1 cellular context compared by ENCODE assay signal in the genomic region with DNA sequence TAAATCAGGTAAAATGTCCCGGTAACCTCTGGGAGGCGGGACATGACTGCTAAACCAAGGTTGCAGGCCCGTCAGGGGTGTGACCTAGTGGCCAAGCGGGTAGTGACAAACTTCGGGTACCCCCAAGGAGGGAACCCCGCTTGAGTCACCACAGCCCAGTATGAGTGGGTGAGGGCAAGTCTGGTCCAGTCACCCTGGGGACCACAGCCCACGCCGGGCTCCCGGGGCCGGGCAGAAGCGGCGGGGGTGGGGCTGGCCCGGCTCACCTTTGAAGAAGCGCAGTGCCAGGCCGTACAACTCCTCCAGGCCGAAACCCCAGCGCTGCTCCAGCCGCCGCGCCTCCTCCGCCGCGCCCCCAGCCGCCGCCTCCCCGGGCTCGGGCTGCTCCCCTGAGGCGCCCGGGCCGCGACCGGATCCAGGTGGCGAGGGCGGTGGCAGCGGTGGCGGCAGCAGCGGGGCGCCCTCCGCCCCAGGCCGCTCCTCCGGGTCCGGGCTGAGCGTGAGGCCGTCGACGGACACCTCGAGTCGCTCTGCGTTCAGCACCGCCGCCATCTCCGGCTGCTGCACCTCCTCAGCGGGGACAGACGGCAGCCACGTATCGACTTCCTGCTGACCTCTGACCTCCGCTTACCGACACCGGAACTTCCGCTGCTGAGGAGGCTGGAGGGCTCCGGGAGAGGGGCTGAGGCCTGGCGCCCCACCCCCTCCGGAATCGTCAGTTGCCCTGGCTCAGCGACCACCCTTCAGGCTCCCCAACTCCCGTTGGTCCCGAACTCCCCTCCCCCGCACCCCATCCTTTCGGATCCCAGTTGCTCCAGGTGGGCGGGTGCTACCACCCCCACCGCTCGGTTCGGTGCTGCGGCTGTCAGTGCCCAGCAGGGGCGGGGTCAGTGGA.
TF ChIP-seq lines count a peak whose summit lies in the region.

A gene (minus strand): TSS at position 618 of the 895 bp plus-strand sequence. CDS start 66 bp downstream, at position 552.

TF ChIP-seq in WTC11, 78 proteins besides CTCF, POLR2A, EP300 and RAD21 (continued from another document and continues in another):
- TF ChIP-seq, protein P1, sequence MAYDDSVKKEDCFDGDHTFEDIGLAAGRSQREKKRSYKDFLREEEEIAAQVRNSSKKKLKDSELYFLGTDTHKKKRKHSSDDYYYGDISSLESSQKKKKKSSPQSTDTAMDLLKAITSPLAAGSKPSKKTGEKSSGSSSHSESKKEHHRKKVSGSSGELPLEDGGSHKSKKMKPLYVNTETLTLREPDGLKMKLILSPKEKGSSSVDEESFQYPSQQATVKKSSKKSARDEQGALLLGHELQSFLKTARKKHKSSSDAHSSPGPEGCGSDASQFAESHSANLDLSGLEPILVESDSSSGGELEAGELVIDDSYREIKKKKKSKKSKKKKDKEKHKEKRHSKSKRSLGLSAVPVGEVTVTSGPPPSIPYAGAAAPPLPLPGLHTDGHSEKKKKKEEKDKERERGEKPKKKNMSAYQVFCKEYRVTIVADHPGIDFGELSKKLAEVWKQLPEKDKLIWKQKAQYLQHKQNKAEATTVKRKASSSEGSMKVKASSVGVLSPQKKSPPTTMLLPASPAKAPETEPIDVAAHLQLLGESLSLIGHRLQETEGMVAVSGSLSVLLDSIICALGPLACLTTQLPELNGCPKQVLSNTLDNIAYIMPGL (CRISPR knock-in tag; IDR thresholded peaks at IDR 0.05): peak; percentile 93; the same call in 1 of the 2 replicates
- TF ChIP-seq, protein P2, sequence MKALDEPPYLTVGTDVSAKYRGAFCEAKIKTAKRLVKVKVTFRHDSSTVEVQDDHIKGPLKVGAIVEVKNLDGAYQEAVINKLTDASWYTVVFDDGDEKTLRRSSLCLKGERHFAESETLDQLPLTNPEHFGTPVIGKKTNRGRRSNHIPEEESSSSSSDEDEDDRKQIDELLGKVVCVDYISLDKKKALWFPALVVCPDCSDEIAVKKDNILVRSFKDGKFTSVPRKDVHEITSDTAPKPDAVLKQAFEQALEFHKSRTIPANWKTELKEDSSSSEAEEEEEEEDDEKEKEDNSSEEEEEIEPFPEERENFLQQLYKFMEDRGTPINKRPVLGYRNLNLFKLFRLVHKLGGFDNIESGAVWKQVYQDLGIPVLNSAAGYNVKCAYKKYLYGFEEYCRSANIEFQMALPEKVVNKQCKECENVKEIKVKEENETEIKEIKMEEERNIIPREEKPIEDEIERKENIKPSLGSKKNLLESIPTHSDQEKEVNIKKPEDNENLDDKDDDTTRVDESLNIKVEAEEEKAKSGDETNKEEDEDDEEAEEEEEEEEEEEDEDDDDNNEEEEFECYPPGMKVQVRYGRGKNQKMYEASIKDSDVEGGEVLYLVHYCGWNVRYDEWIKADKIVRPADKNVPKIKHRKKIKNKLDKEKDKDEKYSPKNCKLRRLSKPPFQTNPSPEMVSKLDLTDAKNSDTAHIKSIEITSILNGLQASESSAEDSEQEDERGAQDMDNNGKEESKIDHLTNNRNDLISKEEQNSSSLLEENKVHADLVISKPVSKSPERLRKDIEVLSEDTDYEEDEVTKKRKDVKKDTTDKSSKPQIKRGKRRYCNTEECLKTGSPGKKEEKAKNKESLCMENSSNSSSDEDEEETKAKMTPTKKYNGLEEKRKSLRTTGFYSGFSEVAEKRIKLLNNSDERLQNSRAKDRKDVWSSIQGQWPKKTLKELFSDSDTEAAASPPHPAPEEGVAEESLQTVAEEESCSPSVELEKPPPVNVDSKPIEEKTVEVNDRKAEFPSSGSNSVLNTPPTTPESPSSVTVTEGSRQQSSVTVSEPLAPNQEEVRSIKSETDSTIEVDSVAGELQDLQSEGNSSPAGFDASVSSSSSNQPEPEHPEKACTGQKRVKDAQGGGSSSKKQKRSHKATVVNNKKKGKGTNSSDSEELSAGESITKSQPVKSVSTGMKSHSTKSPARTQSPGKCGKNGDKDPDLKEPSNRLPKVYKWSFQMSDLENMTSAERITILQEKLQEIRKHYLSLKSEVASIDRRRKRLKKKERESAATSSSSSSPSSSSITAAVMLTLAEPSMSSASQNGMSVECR (CRISPR knock-in tag; IDR thresholded peaks at IDR 0.05; ENCODE audit: borderline replicate concordance): peak; percentile 71; the same call in 1 of the 2 replicates
- TF ChIP-seq, protein P3, sequence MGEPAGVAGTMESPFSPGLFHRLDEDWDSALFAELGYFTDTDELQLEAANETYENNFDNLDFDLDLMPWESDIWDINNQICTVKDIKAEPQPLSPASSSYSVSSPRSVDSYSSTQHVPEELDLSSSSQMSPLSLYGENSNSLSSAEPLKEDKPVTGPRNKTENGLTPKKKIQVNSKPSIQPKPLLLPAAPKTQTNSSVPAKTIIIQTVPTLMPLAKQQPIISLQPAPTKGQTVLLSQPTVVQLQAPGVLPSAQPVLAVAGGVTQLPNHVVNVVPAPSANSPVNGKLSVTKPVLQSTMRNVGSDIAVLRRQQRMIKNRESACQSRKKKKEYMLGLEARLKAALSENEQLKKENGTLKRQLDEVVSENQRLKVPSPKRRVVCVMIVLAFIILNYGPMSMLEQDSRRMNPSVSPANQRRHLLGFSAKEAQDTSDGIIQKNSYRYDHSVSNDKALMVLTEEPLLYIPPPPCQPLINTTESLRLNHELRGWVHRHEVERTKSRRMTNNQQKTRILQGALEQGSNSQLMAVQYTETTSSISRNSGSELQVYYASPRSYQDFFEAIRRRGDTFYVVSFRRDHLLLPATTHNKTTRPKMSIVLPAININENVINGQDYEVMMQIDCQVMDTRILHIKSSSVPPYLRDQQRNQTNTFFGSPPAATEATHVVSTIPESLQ (CRISPR knock-in tag; IDR thresholded peaks at IDR 0.05): no peak
- TF ChIP-seq ZNF423 (CRISPR knock-in tag; IDR thresholded peaks at IDR 0.05) (no peak), TP53 (CRISPR knock-in tag; IDR thresholded peaks at IDR 0.05) (no peak), MXD4 (CRISPR knock-in tag; IDR thresholded peaks at IDR 0.05; ENCODE audit: borderline replicate concordance) (no peak), FOXJ3 (CRISPR knock-in tag; IDR thresholded peaks at IDR 0.05; ENCODE audit: borderline replicate concordance) (no peak), MYBL2 (CRISPR knock-in tag; IDR thresholded peaks at IDR 0.05) (0 out of 2 replicates have a peak, but pooled peaks have one; percentile 15), NR3C1 (CRISPR knock-in tag; conservative IDR thresholded peaks at IDR 0.05; ENCODE audit: low read depth) (no peak), FOXP1 (CRISPR knock-in tag; IDR thresholded peaks at IDR 0.05; ENCODE audit: borderline replicate concordance) (peak; percentile 71), CREB1 (CRISPR knock-in tag; IDR thresholded peaks at IDR 0.05) (peak; percentile 55; the same call in 1 of the 2 replicates), TEAD1 (CRISPR knock-in tag; IDR thresholded peaks at IDR 0.05) (0 out of 2 replicates have a peak, but pooled peaks have one; percentile 50), ZNF219 (CRISPR knock-in tag; IDR thresholded peaks at IDR 0.05; ENCODE audit: borderline replicate concordance) (no peak), ZNF396 (CRISPR knock-in tag; IDR thresholded peaks at IDR 0.05; ENCODE audit: borderline replicate concordance) (no peak)
- TF ChIP-seq, protein P4, sequence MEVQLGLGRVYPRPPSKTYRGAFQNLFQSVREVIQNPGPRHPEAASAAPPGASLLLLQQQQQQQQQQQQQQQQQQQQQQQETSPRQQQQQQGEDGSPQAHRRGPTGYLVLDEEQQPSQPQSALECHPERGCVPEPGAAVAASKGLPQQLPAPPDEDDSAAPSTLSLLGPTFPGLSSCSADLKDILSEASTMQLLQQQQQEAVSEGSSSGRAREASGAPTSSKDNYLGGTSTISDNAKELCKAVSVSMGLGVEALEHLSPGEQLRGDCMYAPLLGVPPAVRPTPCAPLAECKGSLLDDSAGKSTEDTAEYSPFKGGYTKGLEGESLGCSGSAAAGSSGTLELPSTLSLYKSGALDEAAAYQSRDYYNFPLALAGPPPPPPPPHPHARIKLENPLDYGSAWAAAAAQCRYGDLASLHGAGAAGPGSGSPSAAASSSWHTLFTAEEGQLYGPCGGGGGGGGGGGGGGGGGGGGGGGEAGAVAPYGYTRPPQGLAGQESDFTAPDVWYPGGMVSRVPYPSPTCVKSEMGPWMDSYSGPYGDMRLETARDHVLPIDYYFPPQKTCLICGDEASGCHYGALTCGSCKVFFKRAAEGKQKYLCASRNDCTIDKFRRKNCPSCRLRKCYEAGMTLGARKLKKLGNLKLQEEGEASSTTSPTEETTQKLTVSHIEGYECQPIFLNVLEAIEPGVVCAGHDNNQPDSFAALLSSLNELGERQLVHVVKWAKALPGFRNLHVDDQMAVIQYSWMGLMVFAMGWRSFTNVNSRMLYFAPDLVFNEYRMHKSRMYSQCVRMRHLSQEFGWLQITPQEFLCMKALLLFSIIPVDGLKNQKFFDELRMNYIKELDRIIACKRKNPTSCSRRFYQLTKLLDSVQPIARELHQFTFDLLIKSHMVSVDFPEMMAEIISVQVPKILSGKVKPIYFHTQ (CRISPR knock-in tag; IDR thresholded peaks at IDR 0.05): no peak
- TF ChIP-seq, protein P5, sequence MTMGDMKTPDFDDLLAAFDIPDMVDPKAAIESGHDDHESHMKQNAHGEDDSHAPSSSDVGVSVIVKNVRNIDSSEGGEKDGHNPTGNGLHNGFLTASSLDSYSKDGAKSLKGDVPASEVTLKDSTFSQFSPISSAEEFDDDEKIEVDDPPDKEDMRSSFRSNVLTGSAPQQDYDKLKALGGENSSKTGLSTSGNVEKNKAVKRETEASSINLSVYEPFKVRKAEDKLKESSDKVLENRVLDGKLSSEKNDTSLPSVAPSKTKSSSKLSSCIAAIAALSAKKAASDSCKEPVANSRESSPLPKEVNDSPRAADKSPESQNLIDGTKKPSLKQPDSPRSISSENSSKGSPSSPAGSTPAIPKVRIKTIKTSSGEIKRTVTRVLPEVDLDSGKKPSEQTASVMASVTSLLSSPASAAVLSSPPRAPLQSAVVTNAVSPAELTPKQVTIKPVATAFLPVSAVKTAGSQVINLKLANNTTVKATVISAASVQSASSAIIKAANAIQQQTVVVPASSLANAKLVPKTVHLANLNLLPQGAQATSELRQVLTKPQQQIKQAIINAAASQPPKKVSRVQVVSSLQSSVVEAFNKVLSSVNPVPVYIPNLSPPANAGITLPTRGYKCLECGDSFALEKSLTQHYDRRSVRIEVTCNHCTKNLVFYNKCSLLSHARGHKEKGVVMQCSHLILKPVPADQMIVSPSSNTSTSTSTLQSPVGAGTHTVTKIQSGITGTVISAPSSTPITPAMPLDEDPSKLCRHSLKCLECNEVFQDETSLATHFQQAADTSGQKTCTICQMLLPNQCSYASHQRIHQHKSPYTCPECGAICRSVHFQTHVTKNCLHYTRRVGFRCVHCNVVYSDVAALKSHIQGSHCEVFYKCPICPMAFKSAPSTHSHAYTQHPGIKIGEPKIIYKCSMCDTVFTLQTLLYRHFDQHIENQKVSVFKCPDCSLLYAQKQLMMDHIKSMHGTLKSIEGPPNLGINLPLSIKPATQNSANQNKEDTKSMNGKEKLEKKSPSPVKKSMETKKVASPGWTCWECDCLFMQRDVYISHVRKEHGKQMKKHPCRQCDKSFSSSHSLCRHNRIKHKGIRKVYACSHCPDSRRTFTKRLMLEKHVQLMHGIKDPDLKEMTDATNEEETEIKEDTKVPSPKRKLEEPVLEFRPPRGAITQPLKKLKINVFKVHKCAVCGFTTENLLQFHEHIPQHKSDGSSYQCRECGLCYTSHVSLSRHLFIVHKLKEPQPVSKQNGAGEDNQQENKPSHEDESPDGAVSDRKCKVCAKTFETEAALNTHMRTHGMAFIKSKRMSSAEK (CRISPR knock-in tag; IDR thresholded peaks at IDR 0.05; ENCODE audit: borderline replicate concordance): no peak
- TF ChIP-seq, protein P6, sequence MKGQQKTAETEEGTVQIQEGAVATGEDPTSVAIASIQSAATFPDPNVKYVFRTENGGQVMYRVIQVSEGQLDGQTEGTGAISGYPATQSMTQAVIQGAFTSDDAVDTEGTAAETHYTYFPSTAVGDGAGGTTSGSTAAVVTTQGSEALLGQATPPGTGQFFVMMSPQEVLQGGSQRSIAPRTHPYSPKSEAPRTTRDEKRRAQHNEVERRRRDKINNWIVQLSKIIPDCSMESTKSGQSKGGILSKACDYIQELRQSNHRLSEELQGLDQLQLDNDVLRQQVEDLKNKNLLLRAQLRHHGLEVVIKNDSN (CRISPR knock-in tag; IDR thresholded peaks at IDR 0.05): peak; percentile 34; the same call in 1 of the 2 replicates
- TF ChIP-seq, protein P7, sequence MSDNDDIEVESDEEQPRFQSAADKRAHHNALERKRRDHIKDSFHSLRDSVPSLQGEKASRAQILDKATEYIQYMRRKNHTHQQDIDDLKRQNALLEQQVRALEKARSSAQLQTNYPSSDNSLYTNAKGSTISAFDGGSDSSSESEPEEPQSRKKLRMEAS (CRISPR knock-in tag; IDR thresholded peaks at IDR 0.05): 0 out of 2 replicates have a peak, but pooled peaks have one; percentile 57
- TF ChIP-seq, protein P8, sequence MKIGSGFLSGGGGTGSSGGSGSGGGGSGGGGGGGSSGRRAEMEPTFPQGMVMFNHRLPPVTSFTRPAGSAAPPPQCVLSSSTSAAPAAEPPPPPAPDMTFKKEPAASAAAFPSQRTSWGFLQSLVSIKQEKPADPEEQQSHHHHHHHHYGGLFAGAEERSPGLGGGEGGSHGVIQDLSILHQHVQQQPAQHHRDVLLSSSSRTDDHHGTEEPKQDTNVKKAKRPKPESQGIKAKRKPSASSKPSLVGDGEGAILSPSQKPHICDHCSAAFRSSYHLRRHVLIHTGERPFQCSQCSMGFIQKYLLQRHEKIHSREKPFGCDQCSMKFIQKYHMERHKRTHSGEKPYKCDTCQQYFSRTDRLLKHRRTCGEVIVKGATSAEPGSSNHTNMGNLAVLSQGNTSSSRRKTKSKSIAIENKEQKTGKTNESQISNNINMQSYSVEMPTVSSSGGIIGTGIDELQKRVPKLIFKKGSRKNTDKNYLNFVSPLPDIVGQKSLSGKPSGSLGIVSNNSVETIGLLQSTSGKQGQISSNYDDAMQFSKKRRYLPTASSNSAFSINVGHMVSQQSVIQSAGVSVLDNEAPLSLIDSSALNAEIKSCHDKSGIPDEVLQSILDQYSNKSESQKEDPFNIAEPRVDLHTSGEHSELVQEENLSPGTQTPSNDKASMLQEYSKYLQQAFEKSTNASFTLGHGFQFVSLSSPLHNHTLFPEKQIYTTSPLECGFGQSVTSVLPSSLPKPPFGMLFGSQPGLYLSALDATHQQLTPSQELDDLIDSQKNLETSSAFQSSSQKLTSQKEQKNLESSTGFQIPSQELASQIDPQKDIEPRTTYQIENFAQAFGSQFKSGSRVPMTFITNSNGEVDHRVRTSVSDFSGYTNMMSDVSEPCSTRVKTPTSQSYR (CRISPR knock-in tag; IDR thresholded peaks at IDR 0.05): 0 out of 2 replicates have a peak, but pooled peaks have one; percentile 51
- TF ChIP-seq, protein P9, sequence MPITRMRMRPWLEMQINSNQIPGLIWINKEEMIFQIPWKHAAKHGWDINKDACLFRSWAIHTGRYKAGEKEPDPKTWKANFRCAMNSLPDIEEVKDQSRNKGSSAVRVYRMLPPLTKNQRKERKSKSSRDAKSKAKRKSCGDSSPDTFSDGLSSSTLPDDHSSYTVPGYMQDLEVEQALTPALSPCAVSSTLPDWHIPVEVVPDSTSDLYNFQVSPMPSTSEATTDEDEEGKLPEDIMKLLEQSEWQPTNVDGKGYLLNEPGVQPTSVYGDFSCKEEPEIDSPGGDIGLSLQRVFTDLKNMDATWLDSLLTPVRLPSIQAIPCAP (CRISPR knock-in tag; IDR thresholded peaks at IDR 0.05): 0 out of 2 replicates have a peak, but pooled peaks have one; percentile 62
- TF ChIP-seq, protein P10, sequence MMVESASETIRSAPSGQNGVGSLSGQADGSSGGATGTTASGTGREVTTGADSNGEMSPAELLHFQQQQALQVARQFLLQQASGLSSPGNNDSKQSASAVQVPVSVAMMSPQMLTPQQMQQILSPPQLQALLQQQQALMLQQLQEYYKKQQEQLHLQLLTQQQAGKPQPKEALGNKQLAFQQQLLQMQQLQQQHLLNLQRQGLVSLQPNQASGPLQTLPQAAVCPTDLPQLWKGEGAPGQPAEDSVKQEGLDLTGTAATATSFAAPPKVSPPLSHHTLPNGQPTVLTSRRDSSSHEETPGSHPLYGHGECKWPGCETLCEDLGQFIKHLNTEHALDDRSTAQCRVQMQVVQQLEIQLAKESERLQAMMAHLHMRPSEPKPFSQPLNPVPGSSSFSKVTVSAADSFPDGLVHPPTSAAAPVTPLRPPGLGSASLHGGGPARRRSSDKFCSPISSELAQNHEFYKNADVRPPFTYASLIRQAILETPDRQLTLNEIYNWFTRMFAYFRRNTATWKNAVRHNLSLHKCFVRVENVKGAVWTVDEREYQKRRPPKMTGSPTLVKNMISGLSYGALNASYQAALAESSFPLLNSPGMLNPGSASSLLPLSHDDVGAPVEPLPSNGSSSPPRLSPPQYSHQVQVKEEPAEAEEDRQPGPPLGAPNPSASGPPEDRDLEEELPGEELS (CRISPR knock-in tag; IDR thresholded peaks at IDR 0.05): peak; percentile 82
